Comparison of ENCODE assay signal across 1 cellular context in the genomic region with DNA sequence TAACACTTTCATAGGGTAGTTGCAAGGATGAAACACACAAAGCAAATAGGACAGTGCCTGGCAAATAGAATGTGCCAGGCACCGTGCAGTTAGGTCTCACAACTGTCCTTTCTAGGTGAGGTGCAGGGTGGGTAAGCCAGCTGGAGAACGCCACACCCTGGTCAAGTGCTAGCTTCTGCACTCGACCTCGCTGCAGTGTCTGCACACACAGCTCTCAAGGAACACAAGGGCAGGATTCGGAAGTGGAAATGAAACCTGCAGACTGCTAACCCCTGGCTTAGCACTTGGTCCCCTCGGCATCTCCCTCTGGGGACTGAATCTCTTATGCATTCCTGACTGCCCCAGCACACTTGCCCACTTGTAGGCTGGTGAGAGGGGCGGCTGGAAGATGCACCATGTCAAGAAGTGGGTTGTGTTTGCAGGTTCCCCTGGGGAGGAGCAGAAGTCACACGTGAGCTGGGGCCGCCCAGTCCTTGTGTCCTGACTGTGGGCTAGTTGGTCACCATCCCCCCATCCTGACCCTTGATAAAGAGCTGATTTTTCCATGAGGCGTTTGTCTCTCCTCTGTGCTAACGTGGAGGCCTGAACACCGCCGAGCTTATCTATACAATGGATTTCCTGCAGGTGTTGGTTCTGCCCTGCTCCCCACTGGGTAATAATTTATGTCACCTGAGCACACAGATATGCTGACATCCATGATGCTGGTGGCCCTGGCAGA.
TF ChIP-seq lines count a peak whose summit lies in the region.

No MANE protein-coding gene starts in this region.

TF ChIP-seq in HCT116, 20 proteins besides CTCF, POLR2A, EP300 and RAD21:
- TF ChIP-seq ZNF274 (IDR thresholded peaks at IDR 0.05; ENCODE audit: low read depth, low read length) (no peak), CEBPB (IDR thresholded peaks at IDR 0.05; ENCODE audit: low read depth) (no peak), POLR2AphosphoS5 (IDR thresholded peaks at IDR 0.05; ENCODE audit: low read depth, low read length) (no peak), EZH2 (IDR thresholded peaks at IDR 0.05) (no peak), EGR1 (IDR thresholded peaks at IDR 0.05; ENCODE audit: low read depth) (no peak), SIN3A (IDR thresholded peaks at IDR 0.05; ENCODE audit: low read depth) (no peak), ELF1 (IDR thresholded peaks at IDR 0.05; ENCODE audit: borderline replicate concordance, low read depth) (no peak), TCF7L2 (IDR thresholded peaks at IDR 0.05; ENCODE audit: borderline replicate concordance, extremely low read depth, insufficient read depth, insufficient read length) (no peak), SP1 (IDR thresholded peaks at IDR 0.05; ENCODE audit: low read depth) (no peak), YY1 (IDR thresholded peaks at IDR 0.05; ENCODE audit: extremely low read depth, insufficient replicate concordance, low read depth, low read length) (no peak)
- TF ChIP-seq, protein P1, sequence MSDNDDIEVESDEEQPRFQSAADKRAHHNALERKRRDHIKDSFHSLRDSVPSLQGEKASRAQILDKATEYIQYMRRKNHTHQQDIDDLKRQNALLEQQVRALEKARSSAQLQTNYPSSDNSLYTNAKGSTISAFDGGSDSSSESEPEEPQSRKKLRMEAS (IDR thresholded peaks at IDR 0.05): no peak
- TF ChIP-seq, protein P2, sequence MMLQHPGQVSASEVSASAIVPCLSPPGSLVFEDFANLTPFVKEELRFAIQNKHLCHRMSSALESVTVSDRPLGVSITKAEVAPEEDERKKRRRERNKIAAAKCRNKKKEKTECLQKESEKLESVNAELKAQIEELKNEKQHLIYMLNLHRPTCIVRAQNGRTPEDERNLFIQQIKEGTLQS (IDR thresholded peaks at IDR 0.05): no peak
- TF ChIP-seq, protein P3, sequence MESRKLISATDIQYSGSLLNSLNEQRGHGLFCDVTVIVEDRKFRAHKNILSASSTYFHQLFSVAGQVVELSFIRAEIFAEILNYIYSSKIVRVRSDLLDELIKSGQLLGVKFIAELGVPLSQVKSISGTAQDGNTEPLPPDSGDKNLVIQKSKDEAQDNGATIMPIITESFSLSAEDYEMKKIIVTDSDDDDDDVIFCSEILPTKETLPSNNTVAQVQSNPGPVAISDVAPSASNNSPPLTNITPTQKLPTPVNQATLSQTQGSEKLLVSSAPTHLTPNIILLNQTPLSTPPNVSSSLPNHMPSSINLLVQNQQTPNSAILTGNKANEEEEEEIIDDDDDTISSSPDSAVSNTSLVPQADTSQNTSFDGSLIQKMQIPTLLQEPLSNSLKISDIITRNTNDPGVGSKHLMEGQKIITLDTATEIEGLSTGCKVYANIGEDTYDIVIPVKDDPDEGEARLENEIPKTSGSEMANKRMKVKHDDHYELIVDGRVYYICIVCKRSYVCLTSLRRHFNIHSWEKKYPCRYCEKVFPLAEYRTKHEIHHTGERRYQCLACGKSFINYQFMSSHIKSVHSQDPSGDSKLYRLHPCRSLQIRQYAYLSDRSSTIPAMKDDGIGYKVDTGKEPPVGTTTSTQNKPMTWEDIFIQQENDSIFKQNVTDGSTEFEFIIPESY (IDR thresholded peaks at IDR 0.05; ENCODE audit: extremely low read depth, insufficient replicate concordance, low read length): no peak
TF ChIP-seq in HCT116: peak in this region for 0.
